In the genomic region with DNA sequence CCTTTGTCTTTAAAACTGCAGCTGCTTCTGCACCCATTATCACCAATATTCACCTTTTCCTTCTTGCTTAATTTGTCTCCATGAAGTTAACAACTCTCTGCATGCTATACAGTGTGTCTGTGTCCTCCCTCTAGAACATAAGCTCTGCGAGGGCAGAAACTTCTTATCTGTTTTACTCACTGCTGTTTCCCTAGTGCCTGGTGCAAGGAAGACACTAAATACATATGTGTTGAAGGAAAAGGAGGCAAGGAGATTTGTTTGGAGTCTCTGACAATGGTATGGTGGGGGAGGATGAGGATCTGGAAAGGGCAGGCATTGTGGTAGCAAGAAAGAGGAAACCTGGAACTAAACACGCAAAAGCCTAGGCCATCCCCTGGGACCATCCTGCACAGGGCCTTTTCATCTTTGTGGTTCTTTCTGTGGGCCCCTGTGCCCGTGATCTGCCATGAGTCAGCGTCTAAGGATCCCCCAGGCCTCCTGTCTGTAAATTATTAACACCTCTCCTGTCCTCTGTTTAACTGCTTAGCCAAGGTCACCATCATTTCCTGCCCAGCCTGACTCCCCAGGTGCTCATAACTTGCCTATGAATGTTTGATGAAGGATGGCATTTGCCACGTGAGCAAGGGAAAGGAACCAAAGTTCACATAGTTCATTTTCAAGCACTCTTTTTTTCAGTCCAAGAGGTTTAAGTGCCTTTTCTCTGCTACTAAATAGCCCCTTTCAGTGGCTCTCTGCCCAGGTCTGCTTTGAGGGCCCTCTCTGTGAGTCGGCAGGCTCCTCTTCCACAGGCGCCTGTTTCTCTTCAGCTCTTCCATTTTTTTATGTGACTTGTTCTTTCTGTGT, we compare ENCODE assay signal across 9 cellular contexts.
DNase-seq lines count a peak whose midpoint lies in the region; ATAC-seq and TF ChIP-seq lines count a peak whose summit lies in the region.
"Had no signal": no experiment of that assay in that cellular context is flagged by ENCODE, and none has a peak within 500 bp of the region (broad histone marks: within the 10 kb centered on the region; RNA-seq: fewer than 3 reads in every experiment).

No MANE protein-coding gene starts in this region.

- ATAC-seq in GM21526 (IDR thresholded peaks at IDR 0.05; ENCODE audit: low FRiP score, unreplicated experiment), result peak; percentile 66
- ATAC-seq in HG03025 (IDR thresholded peaks at IDR 0.05; ENCODE audit: low FRiP score, unreplicated experiment), result no peak
- ATAC-seq in GM18858 (IDR thresholded peaks at IDR 0.05; ENCODE audit: unreplicated experiment), result no peak

- peak; percentile 98 for DNase-seq in Caki2 (ENCODE audit: low read depth)
- peak; percentile 57 for DNase-seq in LHCN-M2 (ENCODE audit: low read depth)
- DNase-seq in epithelial cell of proximal tubule (ENCODE audit: low read depth), result peak; percentile 94
- no peak for DNase-seq in NCI-H774 (lab: John Stamatoyannopoulos, UW)
- no peak for DNase-seq in activated naive CD4-positive, alpha-beta T cell treated with anti-CD3 and anti-CD28 coated beads, Interleukin-2, amount 10 ng/mL, durations not matched to agents 7 days and 5 days

- CTCF ChIA-PET in activated naive CD4-positive, alpha-beta T cell treated with anti-CD3 and anti-CD28 coated beads, Interleukin-2, amount 10 ng/mL, durations not matched to agents 7 days and 5 days (lab: Charles Lee), result no interaction called here

- peaks cover 3% of the 10 kb centered on the region for H3K27me3 Mint-ChIP-seq in activated naive CD4-positive, alpha-beta T cell treated with anti-CD3 and anti-CD28 coated beads, Interleukin-2, amount 10 ng/mL, durations not matched to agents 7 days and 5 days

- no peaks in the 10 kb centered on the region for H3K36me3 Mint-ChIP-seq in activated naive CD4-positive, alpha-beta T cell treated with anti-CD3 and anti-CD28 coated beads, Interleukin-2, amount 10 ng/mL, durations not matched to agents 7 days and 5 days

- in situ Hi-C loops in Caki2 (cut with HindIII; ENCODE audit: low pct_unique_long_range_greater_than_20kb, low sequenced_read_pairs), result no loop called here

- TF ChIP-seq CTCF in epithelial cell of proximal tubule (conservative IDR thresholded peaks at IDR 0.05; ENCODE audit: low read depth, low read length), result no peak

- no peak overlapping the region for H3K4me3 ChIP-seq in epithelial cell of proximal tubule (ENCODE audit: low read depth, low read length)
- H3K4me3 ChIP-seq: skin epidermis had no signal

- no peak overlapping the region for H3K4me3 Mint-ChIP-seq in activated naive CD4-positive, alpha-beta T cell treated with anti-CD3 and anti-CD28 coated beads, Interleukin-2, amount 10 ng/mL, durations not matched to agents 7 days and 5 days

- H3K9me3 Mint-ChIP-seq in activated naive CD4-positive, alpha-beta T cell treated with anti-CD3 and anti-CD28 coated beads, Interleukin-2, amount 10 ng/mL, durations not matched to agents 7 days and 5 days, result peaks cover 2% of the 10 kb centered on the region

- no peak overlapping the region for H3K27ac Mint-ChIP-seq in activated naive CD4-positive, alpha-beta T cell treated with anti-CD3 and anti-CD28 coated beads, Interleukin-2, amount 10 ng/mL, durations not matched to agents 7 days and 5 days

- H3K4me1 Mint-ChIP-seq in activated naive CD4-positive, alpha-beta T cell treated with anti-CD3 and anti-CD28 coated beads, Interleukin-2, amount 10 ng/mL, durations not matched to agents 7 days and 5 days, result no peaks in the 10 kb centered on the region

Comparison
In these comparisons a context has a peak if more than half of its experiments do, and no peak if none do; other contexts are left out.
1. DNase-seq: peak in Caki2 (single experiment), LHCN-M2 (single experiment) and epithelial cell of proximal tubule (single experiment); none in NCI-H774 (single experiment) and activated naive CD4-positive, alpha-beta T cell treated with anti-CD3 and anti-CD28 coated beads, Interleukin-2, amount 10 ng/mL, durations not matched to agents 7 days and 5 days (single experiment).